Comparison of ENCODE assay signal across 12 cellular contexts in the genomic region with DNA sequence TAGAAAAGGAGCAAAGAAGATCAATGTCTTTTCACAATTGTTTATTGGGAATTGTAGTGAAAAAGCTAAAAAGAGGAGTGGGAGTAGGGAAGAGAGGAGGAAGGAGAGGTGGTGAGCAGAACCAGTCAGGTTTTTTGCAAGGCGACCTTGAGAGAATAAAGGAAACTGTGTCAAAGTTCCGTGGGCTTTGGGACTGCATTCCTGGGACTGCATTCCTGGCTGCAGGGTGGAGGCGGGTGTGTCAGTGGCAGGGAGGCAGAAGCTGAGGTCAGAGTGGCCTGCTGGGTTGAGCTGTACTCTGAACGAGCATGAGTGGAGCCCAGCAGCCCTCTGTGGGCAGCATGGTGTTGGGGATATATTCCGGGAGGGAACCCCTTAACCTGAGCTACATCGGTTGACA.
DNase-seq lines count a peak whose midpoint lies in the region; ATAC-seq, FAIRE-seq and TF ChIP-seq lines count a peak whose summit lies in the region.
"Had no signal": no experiment of that assay in that cellular context is flagged by ENCODE, and none has a peak within 500 bp of the region (broad histone marks: within the 10 kb centered on the region; RNA-seq: fewer than 3 reads in every experiment).

No MANE protein-coding gene starts in this region.

- peaks cover 0 to 8% of the 10 kb centered on the region in 2 donors for H3K4me1 ChIP-seq in right atrium auricular region
- H3K4me1 ChIP-seq in liver (ENCODE audit: control insufficient read depth in 4 of 4, insufficient read depth in 4 of 4, low read length in 3 of 4): peaks cover 0 to 34% (median 24%) of the 10 kb centered on the region in 4 donors

- 72% methylated on average over 6 of the region's 6 CpGs for WGBS in liver

- DNase-seq in Right ventricle myocardium superior (peak; percentile 51), right atrium auricular region (ENCODE audit: low spot score) (no peak), dedifferentiated amniotic fluid mesenchymal stem cell (ENCODE audit: extremely low spot score) (peak; percentile 57), urothelium cell line (ENCODE audit: low spot score) (peak; percentile 79), hippocampal formation (lab: John Stamatoyannopoulos, UW) (no peak)
- DNase-seq: activated CD4-positive, alpha-beta T cell treated with anti-CD3 and anti-CD28 coated beads, Interleukin-2, amount 50 U/mL, for 1 hour; NCI-H1092 treated with DMSO at 0.1 percent for 48 hours had no signal

- TF ChIP-seq RAD21 in liver (IDR thresholded peaks at IDR 0.05): no peak

- H3K9me3 ChIP-seq in right atrium auricular region (no peaks in the 10 kb centered on the region), liver (ENCODE audit: control insufficient read depth in 4 of 4, low read length in 3 of 4) (no peaks in the 10 kb centered on the region)

- TF ChIP-seq CTCF in right atrium auricular region (IDR thresholded peaks at IDR 0.05) (no peak), liver (IDR thresholded peaks at IDR 0.05; ENCODE audit: low read depth, low read length, missing input control) (no peak)

- H3K4me3 Mint-ChIP-seq in activated T-helper 17 cell treated with anti-CD3 and anti-CD28 coated beads, Interleukin-2, amount 50 U/mL, for 72 hours: no peak overlapping the region
- H3K4me3 Mint-ChIP-seq: brain had no signal

- no peaks in the 10 kb centered on the region for H3K4me1 Mint-ChIP-seq in activated T-helper 17 cell treated with anti-CD3 and anti-CD28 coated beads, Interleukin-2, amount 50 U/mL, for 72 hours
- H3K4me1 Mint-ChIP-seq: brain had no signal

- H3K27ac Mint-ChIP-seq in activated T-helper 17 cell treated with anti-CD3 and anti-CD28 coated beads, Interleukin-2, amount 50 U/mL, for 72 hours: no peak overlapping the region

- no peaks in the 10 kb centered on the region for H3K27me3 ChIP-seq in right atrium auricular region
- no peaks in the 10 kb centered on the region for H3K27me3 ChIP-seq in liver (ENCODE audit: control insufficient read depth in 4 of 4, insufficient read depth in 4 of 4, low read length in 3 of 4)

- no peak overlapping the region for H3K9ac ChIP-seq in liver (ENCODE audit: low read depth in 1 of 2, low read length in 2 of 2)

- peak; percentile 9 for FAIRE-seq in urothelium cell line (lab: Jason Lieb, UNC)
- FAIRE-seq: A204.1 had no signal

- H3K36me3 ChIP-seq in right atrium auricular region (peaks cover 3% of the 10 kb centered on the region), liver (ENCODE audit: control insufficient read depth in 4 of 4, insufficient read depth in 3 of 4, low read depth in 1 of 4, low read length in 3 of 4) (peaks cover 5 to 11% (median 7%) of the 10 kb centered on the region in 4 donors)

- no peaks in the 10 kb centered on the region for H3K9me3 Mint-ChIP-seq in activated T-helper 17 cell treated with anti-CD3 and anti-CD28 coated beads, Interleukin-2, amount 50 U/mL, for 72 hours
- H3K9me3 Mint-ChIP-seq: brain had no signal

- H3K4me3 ChIP-seq in right atrium auricular region (no peak overlapping the region), liver (ENCODE audit: low read depth in 1 of 3, low read length in 3 of 3) (no peak overlapping the region)

- intact Hi-C loops in Right ventricle myocardium superior (cut with DNase I): loop anchor here (10.0 kb wide), 1 partner anchor 219 kb away; no protein-coding TSS in a partner anchor

- ATAC-seq in Right ventricle myocardium superior (ENCODE audit: poor library complexity) (peak; percentile 88), GM18517 (IDR thresholded peaks at IDR 0.05; ENCODE audit: unreplicated experiment) (no peak)
- ATAC-seq in activated T-helper 17 cell treated with anti-CD3 and anti-CD28 coated beads, Interleukin-2, amount 50 U/mL, for 72 hours (replicated peaks): no peak

- peaks cover 16% of the 10 kb centered on the region for H3K27me3 Mint-ChIP-seq in activated T-helper 17 cell treated with anti-CD3 and anti-CD28 coated beads, Interleukin-2, amount 50 U/mL, for 72 hours
- H3K27me3 Mint-ChIP-seq: brain had no signal

- no peaks in the 10 kb centered on the region for H3K36me3 Mint-ChIP-seq in activated T-helper 17 cell treated with anti-CD3 and anti-CD28 coated beads, Interleukin-2, amount 50 U/mL, for 72 hours (ENCODE audit: low read depth)

- H3K27ac ChIP-seq in right atrium auricular region (no peak overlapping the region), liver (ENCODE audit: low read depth in 1 of 2, low read length in 2 of 2) (no peak overlapping the region)

TF ChIP-seq in liver, 16 proteins besides CTCF, POLR2A, EP300 and RAD21:
- peak; percentile 25 for TF ChIP-seq SP1 (IDR thresholded peaks at IDR 0.05)
- TF ChIP-seq, protein P1, sequence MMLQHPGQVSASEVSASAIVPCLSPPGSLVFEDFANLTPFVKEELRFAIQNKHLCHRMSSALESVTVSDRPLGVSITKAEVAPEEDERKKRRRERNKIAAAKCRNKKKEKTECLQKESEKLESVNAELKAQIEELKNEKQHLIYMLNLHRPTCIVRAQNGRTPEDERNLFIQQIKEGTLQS (IDR thresholded peaks at IDR 0.05): no peak

Comparison
In these comparisons a context has a peak if more than half of its experiments do, and no peak if none do; other contexts are left out.
1. DNase-seq: peak in Right ventricle myocardium superior (single experiment), dedifferentiated amniotic fluid mesenchymal stem cell (single experiment) and urothelium cell line (single experiment); none in right atrium auricular region (single experiment) and hippocampal formation (0 of 2).